8 cellular contexts compared by ENCODE assay signal in genomic region chr17:16418684-16419066, GRCh38. TPM values are rescaled to one million over a fixed set of nuclear protein-coding genes. Genes with fewer than 3 reads are reported as not detected.
DNase-seq lines count a peak whose midpoint lies in the region; ATAC-seq and TF ChIP-seq lines count a peak whose summit lies in the region.

No MANE protein-coding gene starts in this region.

- H3K4me3 ChIP-seq in stomach smooth muscle (ENCODE audit: low read length in 2 of 2) (no peak overlapping the region), endodermal cell (ENCODE audit: low read length) (no peak overlapping the region)

- TF ChIP-seq CTCF in foreskin keratinocyte (conservative IDR thresholded peaks at IDR 0.05) (no peak), endodermal cell (conservative IDR thresholded peaks at IDR 0.05) (no peak)

- H3K27me3 ChIP-seq in foreskin keratinocyte = no peaks in the 10 kb centered on the region
- peaks cover 0 to 2% of the 10 kb centered on the region in 2 donors for H3K27me3 ChIP-seq in stomach smooth muscle (ENCODE audit: control insufficient read depth in 1 of 2, insufficient read depth in 2 of 2, low read length in 2 of 2)
- no peaks in the 10 kb centered on the region for H3K27me3 ChIP-seq in endodermal cell (ENCODE audit: control insufficient read depth, insufficient read depth, low read length, poor library complexity, severe bottlenecking)

- H3K9ac ChIP-seq in stomach smooth muscle (ENCODE audit: low read length in 2 of 2) (no peak overlapping the region), endodermal cell (ENCODE audit: extremely low read depth, low read length, poor library complexity, severe bottlenecking) (no peak overlapping the region)

- H3K36me3 Mint-ChIP-seq in activated CD4-positive, alpha-beta T cell treated with anti-CD3 and anti-CD28 coated beads, Interleukin-2, amount 10 ng/mL, durations not matched to agents 24 days and 14 days (ENCODE audit: low read depth) = peaks cover 40% of the 10 kb centered on the region
- peaks cover 50% of the 10 kb centered on the region for H3K36me3 Mint-ChIP-seq in T-helper 2 cell treated with Interferon-gamma antibody and Interleukin-4, amounts not matched to agents 5 μg/mL and 100 μg/mL, for 36 hours (ENCODE audit: low read depth)
- H3K36me3 Mint-ChIP-seq in endodermal cell (ENCODE audit: low read depth) = no peaks in the 10 kb centered on the region

- H3K4me3 Mint-ChIP-seq in activated CD4-positive, alpha-beta T cell treated with anti-CD3 and anti-CD28 coated beads, Interleukin-2, amount 10 ng/mL, durations not matched to agents 24 days and 14 days = peak overlapping the region; percentile 76
- H3K4me3 Mint-ChIP-seq in T-helper 2 cell treated with Interferon-gamma antibody and Interleukin-4, amounts not matched to agents 5 μg/mL and 100 μg/mL, for 36 hours = peak overlapping the region; percentile 75
- H3K4me3 Mint-ChIP-seq in endodermal cell = no peak overlapping the region

- H3K9me3 ChIP-seq in stomach smooth muscle (ENCODE audit: control insufficient read depth in 2 of 2, low read length in 2 of 2) (no peaks in the 10 kb centered on the region), endodermal cell (ENCODE audit: control insufficient read depth, low read length) (no peaks in the 10 kb centered on the region)

- ATAC-seq in foreskin keratinocyte (peak; percentile 22), left lobe of liver (no peak), GM18858 (IDR thresholded peaks at IDR 0.05; ENCODE audit: unreplicated experiment) (no peak)

- H3K4me1 ChIP-seq in foreskin keratinocyte = peaks cover 24% of the 10 kb centered on the region
- peaks cover 28% of the 10 kb centered on the region for H3K4me1 ChIP-seq in stomach smooth muscle (ENCODE audit: control insufficient read depth, insufficient read depth, low read length)
- peaks cover 7% of the 10 kb centered on the region for H3K4me1 ChIP-seq in endodermal cell (ENCODE audit: control insufficient read depth, insufficient read depth, low read length)

- intact Hi-C loops in activated CD4-positive, alpha-beta T cell treated with anti-CD3 and anti-CD28 coated beads, Interleukin-2, amount 10 ng/mL, durations not matched to agents 24 days and 14 days (cut with micrococcal nuclease) = loop anchor here (1.0 to 10.0 kb wide), 3 partner anchors 20 to 204 kb away; partner anchors contain the start of genes NCOR1 and PIGL

- H3K4me1 Mint-ChIP-seq in activated CD4-positive, alpha-beta T cell treated with anti-CD3 and anti-CD28 coated beads, Interleukin-2, amount 10 ng/mL, durations not matched to agents 24 days and 14 days = peaks cover 46% of the 10 kb centered on the region
- H3K4me1 Mint-ChIP-seq in T-helper 2 cell treated with Interferon-gamma antibody and Interleukin-4, amounts not matched to agents 5 μg/mL and 100 μg/mL, for 36 hours (ENCODE audit: low read depth) = peaks cover 35% of the 10 kb centered on the region
- H3K4me1 Mint-ChIP-seq in endodermal cell = no peaks in the 10 kb centered on the region

- H3K27ac Mint-ChIP-seq in activated CD4-positive, alpha-beta T cell treated with anti-CD3 and anti-CD28 coated beads, Interleukin-2, amount 10 ng/mL, durations not matched to agents 24 days and 14 days = peak overlapping the region; percentile 84
- peak overlapping the region; percentile 77 for H3K27ac Mint-ChIP-seq in T-helper 2 cell treated with Interferon-gamma antibody and Interleukin-4, amounts not matched to agents 5 μg/mL and 100 μg/mL, for 36 hours
- no peak overlapping the region for H3K27ac Mint-ChIP-seq in endodermal cell

- no peaks in the 10 kb centered on the region for H3K27me3 Mint-ChIP-seq in activated CD4-positive, alpha-beta T cell treated with anti-CD3 and anti-CD28 coated beads, Interleukin-2, amount 10 ng/mL, durations not matched to agents 24 days and 14 days
- H3K27me3 Mint-ChIP-seq in T-helper 2 cell treated with Interferon-gamma antibody and Interleukin-4, amounts not matched to agents 5 μg/mL and 100 μg/mL, for 36 hours (ENCODE audit: low read depth) = no peaks in the 10 kb centered on the region
- peaks cover 2% of the 10 kb centered on the region for H3K27me3 Mint-ChIP-seq in endodermal cell (ENCODE audit: insufficient read depth)

- H3K9me3 Mint-ChIP-seq in activated CD4-positive, alpha-beta T cell treated with anti-CD3 and anti-CD28 coated beads, Interleukin-2, amount 10 ng/mL, durations not matched to agents 24 days and 14 days = no peaks in the 10 kb centered on the region
- no peaks in the 10 kb centered on the region for H3K9me3 Mint-ChIP-seq in T-helper 2 cell treated with Interferon-gamma antibody and Interleukin-4, amounts not matched to agents 5 μg/mL and 100 μg/mL, for 36 hours
- no peaks in the 10 kb centered on the region for H3K9me3 Mint-ChIP-seq in endodermal cell

- WGBS in endodermal cell (ENCODE audit: insufficient coverage in 1 of 2, insufficient read length in 1 of 2), 2 experiments = 90 to 100% methylated on average over 1 of the region's 2 CpGs

- H3K36me3 ChIP-seq in stomach smooth muscle (ENCODE audit: control insufficient read depth in 2 of 2, insufficient read depth in 2 of 2, low read length in 2 of 2) = peaks cover 0 to 5% of the 10 kb centered on the region in 2 donors
- no peaks in the 10 kb centered on the region for H3K36me3 ChIP-seq in endodermal cell (ENCODE audit: control insufficient read depth, insufficient read depth, low read length)

- H3K27ac ChIP-seq in foreskin keratinocyte (no peak overlapping the region), stomach smooth muscle (ENCODE audit: low read length) (peak overlapping the region; percentile 37), endodermal cell (ENCODE audit: low read depth, low read length) (no peak overlapping the region)

- DNase-seq in activated CD4-positive, alpha-beta T cell treated with anti-CD3 and anti-CD28 coated beads, Interleukin-2, amount 10 ng/mL, durations not matched to agents 24 days and 14 days = no peak
- no peak for DNase-seq in activated CD4-positive, alpha-beta T cell treated with anti-CD3 and anti-CD28 coated beads, Interleukin-2, amount 50 U/mL, for 1 hour
- no peak for DNase-seq in T-helper 2 cell treated with Interferon-gamma antibody and Interleukin-4, amounts not matched to agents 5 μg/mL and 100 μg/mL, for 36 hours (ENCODE audit: low spot score)
- DNase-seq in foreskin keratinocyte = no peak
- no peak for DNase-seq in left lobe of liver (ENCODE audit: low spot score)
- no peak for DNase-seq in endodermal cell

RNA-seq across cellular contexts. Expression of gene TRPV2, which starts 3.3 kb away (rescaled TPM):
- total RNA-seq in activated CD4-positive, alpha-beta T cell treated with anti-CD3 and anti-CD28 coated beads, Interleukin-2, amount 10 ng/mL, durations not matched to agents 24 days and 14 days = 29.6 and 38.7 TPM in 2 replicates
- 0.24 and 0.25 TPM in 2 replicates for total RNA-seq in foreskin keratinocyte
- polyA plus RNA-seq in foreskin keratinocyte = 0.10 and 0.11 TPM in 2 replicates
- 3.1 TPM for total RNA-seq in left lobe of liver
- total RNA-seq in endodermal cell = 1 to 10 TPM in 1 of 2 donors, under 1 TPM in 1; 0.51 to 1.1 TPM
- polyA plus RNA-seq in endodermal cell (2013, experiment 1 of 2) = 1.4 TPM
- polyA plus RNA-seq in endodermal cell (2013, experiment 2 of 2) = 2.1 TPM

RNA-seq across cellular contexts. Expression of gene UBB, which starts 37.8 kb away (rescaled TPM):
- 1,973 and 2,004 TPM in 2 replicates for total RNA-seq in activated CD4-positive, alpha-beta T cell treated with anti-CD3 and anti-CD28 coated beads, Interleukin-2, amount 10 ng/mL, durations not matched to agents 24 days and 14 days
- 901 and 1,008 TPM in 2 replicates for total RNA-seq in foreskin keratinocyte
- polyA plus RNA-seq in foreskin keratinocyte = 904 and 979 TPM in 2 replicates
- 1,692 TPM for total RNA-seq in left lobe of liver
- 1,000 to 10,000 TPM; 1,658 to 1,721 TPM for total RNA-seq in endodermal cell
- 2,166 TPM for polyA plus RNA-seq in endodermal cell (2013, experiment 1 of 2)
- 2,122 TPM for polyA plus RNA-seq in endodermal cell (2013, experiment 2 of 2)
